ENCODE assay signal across 27 cellular contexts in the genomic region with DNA sequence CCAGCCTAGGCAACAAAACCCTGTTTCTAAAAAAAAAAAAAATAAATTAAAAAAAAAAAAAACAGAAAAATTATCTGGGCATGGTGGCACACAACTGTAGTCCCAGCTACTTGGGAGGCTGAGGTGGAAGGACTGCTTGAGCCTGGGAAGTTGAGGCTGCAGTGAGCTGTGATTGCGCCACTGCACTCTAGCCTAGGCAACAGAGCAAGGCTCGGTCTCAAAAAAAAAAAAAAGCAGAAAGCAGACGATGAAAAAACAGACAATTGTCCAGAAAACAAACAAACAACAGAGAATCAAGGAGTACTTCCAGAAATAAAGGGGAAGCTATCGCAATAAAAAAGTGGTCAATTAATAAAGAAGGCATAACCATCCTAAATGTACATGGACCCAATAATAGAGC.
"Had no signal": no experiment of that assay in that cellular context is flagged by ENCODE, and none has a peak within 500 bp of the region (broad histone marks: within the 10 kb centered on the region; RNA-seq: fewer than 3 reads in every experiment).

No MANE protein-coding gene starts in this region.

- H3K4me1 ChIP-seq: colonic mucosa, foreskin keratinocyte, gastroesophageal sphincter had no signal

- FAIRE-seq: colon, endometrium, endothelial cell of umbilical vein had no signal

- ATAC-seq: effector memory CD8-positive, alpha-beta T cell; esophagus mucosa; foreskin keratinocyte; gastrocnemius medialis; gastroesophageal sphincter; heart left ventricle; heart right ventricle had no signal

- H3K27me3 ChIP-seq: colonic mucosa, dorsolateral prefrontal cortex, esophagus muscularis mucosa, esophagus squamous epithelium, foreskin keratinocyte, gastrocnemius medialis, gastroesophageal sphincter, heart left ventricle, heart right ventricle had no signal

- H3K27ac ChIP-seq: colonic mucosa, coronary artery, dorsolateral prefrontal cortex, epithelial cell of prostate, esophagus muscularis mucosa, esophagus squamous epithelium, foreskin keratinocyte, gastrocnemius medialis, gastroesophageal sphincter, heart left ventricle, heart right ventricle had no signal

- DNase-seq: colonic mucosa; cortex of kidney; dermis blood vessel endothelial cell; dorsolateral prefrontal cortex; effector CD4-positive, alpha-beta T cell; effector CD8-positive, alpha-beta T cell; effector memory CD4-positive, alpha-beta T cell; effector memory CD8-positive, alpha-beta T cell; endodermal cell; erythroblast; esophagus squamous epithelium; foreskin fibroblast; foreskin keratinocyte; foreskin melanocyte; gastrocnemius medialis; glutamatergic neuron; head of caudate nucleus; heart left ventricle; heart right ventricle had no signal

- H3K4me3 ChIP-seq: colonic mucosa, coronary artery, dorsolateral prefrontal cortex, esophagus muscularis mucosa, esophagus squamous epithelium, gastrocnemius medialis, gastroesophageal sphincter, heart left ventricle, heart right ventricle had no signal

- H3K9me3 ChIP-seq: colonic mucosa, esophagus squamous epithelium, gastrocnemius medialis had no signal

- H3K36me3 ChIP-seq: colonic mucosa, esophagus muscularis mucosa, esophagus squamous epithelium, gastrocnemius medialis, gastroesophageal sphincter, heart left ventricle, heart right ventricle had no signal
